Comparison of ENCODE assay signal across 8 cellular contexts in genomic region chr1:19882111-19883071, GRCh38. TPM values are rescaled to one million over a fixed set of nuclear protein-coding genes. Genes with fewer than 3 reads are reported as not detected.
A peak's percentile ranks its signal among the peaks of the same experiment; 100 is the strongest.
DNase-seq lines count a peak whose midpoint lies in the region; ATAC-seq and TF ChIP-seq lines count a peak whose summit lies in the region.

A gene with protein sequence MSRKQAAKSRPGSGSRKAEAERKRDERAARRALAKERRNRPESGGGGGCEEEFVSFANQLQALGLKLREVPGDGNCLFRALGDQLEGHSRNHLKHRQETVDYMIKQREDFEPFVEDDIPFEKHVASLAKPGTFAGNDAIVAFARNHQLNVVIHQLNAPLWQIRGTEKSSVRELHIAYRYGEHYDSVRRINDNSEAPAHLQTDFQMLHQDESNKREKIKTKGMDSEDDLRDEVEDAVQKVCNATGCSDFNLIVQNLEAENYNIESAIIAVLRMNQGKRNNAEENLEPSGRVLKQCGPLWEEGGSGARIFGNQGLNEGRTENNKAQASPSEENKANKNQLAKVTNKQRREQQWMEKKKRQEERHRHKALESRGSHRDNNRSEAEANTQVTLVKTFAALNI (plus strand): TSS chr1:19882395. CDS start chr1:19882514, 119 bp downstream.

- H3K27me3 ChIP-seq in GM06990 (replicated peaks; ENCODE audit: control insufficient read depth, insufficient read depth, low read length), result no peaks in the 10 kb centered on the region
- H3K27me3 ChIP-seq in gastroesophageal sphincter, result no peaks in the 10 kb centered on the region
- H3K27me3 ChIP-seq in suprapubic skin, result peaks cover 3% of the 10 kb centered on the region

- DNase-seq in GM06990 (ENCODE audit: extremely low read depth, insufficient read length) (peak; percentile 95), HFF-Myc (ENCODE audit: extremely low read depth, low read depth) (peak; percentile 95), MV-4-11 (lab: John Stamatoyannopoulos, UW) (peak; percentile 97), SK-MEL-5 (ENCODE audit: low read depth, low spot score) (peak; percentile 97), non-pigmented ciliary epithelial cell (ENCODE audit: low read depth) (peak; percentile 89), suprapubic skin (ENCODE audit: low spot score in 2 of 2) (peak; percentile 96 to 97)
- DNase-seq in activated naive CD4-positive, alpha-beta T cell treated with anti-CD3 and anti-CD28 coated beads for 36 hours, result peak; percentile 96

- H3K9me3 ChIP-seq in gastroesophageal sphincter, result no peaks in the 10 kb centered on the region
- no peaks in the 10 kb centered on the region for H3K9me3 ChIP-seq in suprapubic skin

- in situ Hi-C loops in SK-MEL-5 (cut with HindIII; ENCODE audit: low pct_unique_long_range_greater_than_20kb, low sequenced_read_pairs), result no loop called here

- H3K4me1 Mint-ChIP-seq in activated naive CD4-positive, alpha-beta T cell treated with anti-CD3 and anti-CD28 coated beads for 36 hours (ENCODE audit: low read depth), result peaks cover 37% of the 10 kb centered on the region

- peak within 1 kb of the TSS; percentile 42 for H3K27ac Mint-ChIP-seq in activated naive CD4-positive, alpha-beta T cell treated with anti-CD3 and anti-CD28 coated beads for 36 hours

- TF ChIP-seq POLR2A in gastroesophageal sphincter (IDR thresholded peaks at IDR 0.05), result peak; percentile 82 to 83
- TF ChIP-seq POLR2A in suprapubic skin (IDR thresholded peaks at IDR 0.05), result peak in 1 of 2 donors; percentile 70

- intact Hi-C loops in activated naive CD4-positive, alpha-beta T cell treated with anti-CD3 and anti-CD28 coated beads for 36 hours (cut with micrococcal nuclease), result loop anchor here (1.0 to 2.0 kb wide), 6 partner anchors 82 to 270 kb away; no protein-coding TSS in a partner anchor

- H3K4me1 ChIP-seq in gastroesophageal sphincter (peaks cover 7 to 32% (median 14%) of the 10 kb centered on the region in 3 donors), suprapubic skin (peaks cover 25% of the 10 kb centered on the region)

- TF ChIP-seq CTCF in GM06990 (IDR thresholded peaks at IDR 0.05; ENCODE audit: insufficient read depth, low read length, poor library complexity, severe bottlenecking) (peak; percentile 90), HFF-Myc (IDR thresholded peaks at IDR 0.05; ENCODE audit: low read depth, low read length, missing control alignments) (peak; percentile 88), gastroesophageal sphincter (IDR thresholded peaks at IDR 0.05) (peak; percentile 87 to 93 (median 89)), suprapubic skin (IDR thresholded peaks at IDR 0.05) (peak; percentile 86)

- H3K36me3 ChIP-seq in GM06990 (ENCODE audit: control insufficient read depth, insufficient read depth, low read length) (no peaks in the 10 kb centered on the region), gastroesophageal sphincter (peaks cover 0 to 6% of the 10 kb centered on the region in 2 donors), suprapubic skin (no peaks in the 10 kb centered on the region)

- peaks cover 2% of the 10 kb centered on the region for H3K9me3 Mint-ChIP-seq in activated naive CD4-positive, alpha-beta T cell treated with anti-CD3 and anti-CD28 coated beads for 36 hours

- ATAC-seq in gastroesophageal sphincter, result peak; percentile 98

- CTCF ChIA-PET in activated naive CD4-positive, alpha-beta T cell treated with anti-CD3 and anti-CD28 coated beads for 36 hours (lab: Charles Lee), result interaction anchor here (0.6 to 1.5 kb wide), 11 partner anchors 10 to 631 kb away, joined by 3 to 5 read pairs (median 3); no protein-coding TSS in a partner anchor

- no peaks in the 10 kb centered on the region for H3K36me3 Mint-ChIP-seq in activated naive CD4-positive, alpha-beta T cell treated with anti-CD3 and anti-CD28 coated beads for 36 hours (ENCODE audit: low read depth)

- 1 to 3% methylated on average over 5 to 11 of the region's 97 CpGs for WGBS in gastroesophageal sphincter (ENCODE audit: low coverage in 1 of 2), 2 donors
- under 1% methylated on average over 60 of the region's 97 CpGs for WGBS in suprapubic skin

- no peaks in the 10 kb centered on the region for H3K27me3 Mint-ChIP-seq in activated naive CD4-positive, alpha-beta T cell treated with anti-CD3 and anti-CD28 coated beads for 36 hours (ENCODE audit: low read depth)

- TF ChIP-seq EP300 in gastroesophageal sphincter (IDR thresholded peaks at IDR 0.05), result no peak
- TF ChIP-seq EP300 in suprapubic skin (IDR thresholded peaks at IDR 0.05), result no peak

- peak within 1 kb of the TSS; percentile 81 for H3K4me3 ChIP-seq in GM06990 (replicated peaks; ENCODE audit: low read depth, low read length)
- H3K4me3 ChIP-seq in HFF-Myc (replicated peaks; ENCODE audit: low read depth, low read length), result peak within 1 kb of the TSS; percentile 75
- H3K4me3 ChIP-seq in gastroesophageal sphincter, result peak within 1 kb of the TSS; percentile 62 to 97
- peak within 1 kb of the TSS; percentile 95 for H3K4me3 ChIP-seq in suprapubic skin

- H3K27ac ChIP-seq in gastroesophageal sphincter (peak within 1 kb of the TSS; percentile 89 to 94 (median 94)), suprapubic skin (peak within 1 kb of the TSS; percentile 93)

- peak within 1 kb of the TSS; percentile 83 for H3K4me3 Mint-ChIP-seq in activated naive CD4-positive, alpha-beta T cell treated with anti-CD3 and anti-CD28 coated beads for 36 hours

RNA-seq across cellular contexts. Expression of the gene that starts here (rescaled TPM):
- 3.5 and 11.0 TPM in 2 replicates for total RNA-seq in SK-MEL-5 (2014; rRNA removed; shearing (Covaris generic))
- 3.5 and 5.6 TPM in 2 replicates for polyA plus RNA-seq in SK-MEL-5 (2015; cell fraction: cytosol; rRNA removed)
- polyA plus RNA-seq in SK-MEL-5 (2015; cell fraction: nucleus; rRNA removed), result 19.9 and 23.0 TPM in 2 replicates
- 10 to 100 TPM in 1 of 2 experiments, 1 to 10 TPM in 1; 8.3 to 10.8 TPM for total RNA-seq in activated naive CD4-positive, alpha-beta T cell treated with anti-CD3 and anti-CD28 coated beads for 36 hours
- 1 to 10 TPM; 6.2 to 9.0 (median 7.9) TPM for total RNA-seq in gastroesophageal sphincter
- total RNA-seq in suprapubic skin, result 10 to 100 TPM in 2 of 4 donors, 1 to 10 TPM in 2; 5.1 to 11.8 (median 8.8) TPM

Comparison
In these comparisons a context has a peak if more than half of its experiments do, and no peak if none do; other contexts are left out.
1. Peak in every context shown above with its lines: DNase-seq, ATAC-seq, H3K4me3 ChIP-seq and H3K27ac ChIP-seq.